1 cellular context compared by ENCODE assay signal in the genomic region with DNA sequence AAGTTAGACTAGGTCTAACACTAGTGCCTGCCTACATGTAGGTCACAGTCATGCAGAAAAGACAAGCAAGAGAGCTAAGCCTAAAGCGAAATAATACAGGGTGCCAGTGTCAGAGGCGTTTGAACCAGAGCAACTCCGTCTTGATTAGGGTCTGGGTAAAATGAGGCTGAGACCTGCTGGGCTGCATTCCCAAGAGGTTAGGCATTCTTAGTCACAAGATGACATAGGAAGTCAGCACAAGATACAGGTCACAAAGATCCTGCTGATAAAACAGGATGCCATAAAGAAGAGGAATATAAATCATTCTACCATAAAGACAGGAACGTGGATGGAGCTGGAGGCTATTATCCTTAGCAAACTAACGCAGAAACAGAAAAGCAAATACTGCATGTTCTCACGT.
TF ChIP-seq lines count a peak whose summit lies in the region.

No MANE protein-coding gene starts in this region.

TF ChIP-seq in GM23338, 12 proteins besides CTCF, POLR2A, EP300 and RAD21 (continued from another document):
- TF ChIP-seq EZH2phosphoT487 (IDR thresholded peaks at IDR 0.05; ENCODE audit: unreplicated experiment), result no peak
